In genomic region chr15:57752840-57753239, GRCh38 we compare ENCODE assay signal across 20 cellular contexts. TPM values are rescaled to one million over a fixed set of nuclear protein-coding genes. Genes with fewer than 3 reads are reported as not detected.
DNase-seq lines count a peak whose midpoint lies in the region; ATAC-seq and TF ChIP-seq lines count a peak whose summit lies in the region.
"Had no signal": no experiment of that assay in that cellular context is flagged by ENCODE, and none has a peak within 500 bp of the region (broad histone marks: within the 10 kb centered on the region; RNA-seq: fewer than 3 reads in every experiment).

No MANE protein-coding gene starts in this region.

- H3K27me3 ChIP-seq in heart left ventricle (no peaks in the 10 kb centered on the region), fibroblast of lung (ENCODE audit: control insufficient read depth, insufficient read depth, low read length) (no peaks in the 10 kb centered on the region), psoas muscle (ENCODE audit: insufficient read depth in 3 of 3, low read length in 2 of 3) (no peaks in the 10 kb centered on the region), vagina (no peaks in the 10 kb centered on the region)
- H3K27me3 ChIP-seq: BE2C had no signal

- WGBS in heart left ventricle, 4 donors: 83 to 91% (median 87%) methylated on average over 9 of the region's 9 CpGs
- 58 to 74% (median 61%) methylated on average over 9 of the region's 9 CpGs for WGBS in psoas muscle, 3 donors

- H3K4me3 ChIP-seq in heart left ventricle (peak overlapping the region in 3 of 12 donors; percentile 16 to 36 (median 24)), fibroblast of lung (replicated peaks in 1 of 4; ENCODE audit: control extremely low read depth in 1 of 4, insufficient read depth in 1 of 4, low read depth in 3 of 4, low read length in 4 of 4) (peak overlapping the region in 1 of 4 experiments; percentile 4), psoas muscle (no peak overlapping the region), vagina (peak overlapping the region in 1 of 2 donors; percentile 2)
- H3K4me3 ChIP-seq: A549, K562 had no signal

- H3K4me1 ChIP-seq in heart left ventricle: peaks cover 0 to 15% (median 0%) of the 10 kb centered on the region in 12 donors
- H3K4me1 ChIP-seq in fibroblast of lung (ENCODE audit: control insufficient read depth, extremely low read depth, insufficient read depth, low read length): no peaks in the 10 kb centered on the region
- no peaks in the 10 kb centered on the region for H3K4me1 ChIP-seq in psoas muscle
- no peaks in the 10 kb centered on the region for H3K4me1 ChIP-seq in vagina
- H3K4me1 ChIP-seq: A549 had no signal

- H3K9ac ChIP-seq in fibroblast of lung (ENCODE audit: insufficient read depth, low read length): no peak overlapping the region

- TF ChIP-seq CTCF in heart left ventricle (IDR thresholded peaks at IDR 0.05): no peak
- TF ChIP-seq CTCF in fibroblast of lung (conservative IDR thresholded peaks at IDR 0.05 in 1 of 2, IDR thresholded peaks at IDR 0.05 in 1 of 2; ENCODE audit: low read depth in 1 of 2, low read length in 2 of 2): no peak
- peak; percentile 0 for TF ChIP-seq CTCF in psoas muscle (IDR thresholded peaks at IDR 0.05)
- no peak for TF ChIP-seq CTCF in vagina (IDR thresholded peaks at IDR 0.05)

- H3K27ac ChIP-seq in heart left ventricle (peak overlapping the region in 3 of 12 donors; percentile 2 to 26 (median 5)), fibroblast of lung (ENCODE audit: insufficient read depth, low read length) (no peak overlapping the region), psoas muscle (no peak overlapping the region), vagina (peak overlapping the region; percentile 12)
- H3K27ac ChIP-seq: A549, RWPE1 had no signal

- intact Hi-C loops in left ventricle myocardium superior (cut with micrococcal nuclease): no loop called here
- intact Hi-C loops in heart left ventricle (cut with DNase I): loop anchor here in 9 of 10 donors (2.0 to 10.0 kb wide), 7 partner anchors 104 to 432 kb away; partner anchors contain the start of gene ALDH1A2 (in 8 of the 9)
- intact Hi-C loops in psoas muscle (cut with DNase I): loop anchor here in 1 of 2 donors (5.0 kb wide), 1 partner anchor 314 kb away; the partner anchor contains the start of gene ALDH1A2
- intact Hi-C loops in vagina (cut with DNase I): no loop called here

- no peaks in the 10 kb centered on the region for H3K79me2 ChIP-seq in fibroblast of lung (ENCODE audit: control insufficient read depth, insufficient read depth, low read length)

- H3K9me3 ChIP-seq in heart left ventricle (no peaks in the 10 kb centered on the region), fibroblast of lung (ENCODE audit: control insufficient read depth, insufficient read depth, low read depth, low read length) (no peaks in the 10 kb centered on the region), psoas muscle (no peaks in the 10 kb centered on the region), vagina (no peaks in the 10 kb centered on the region)
- H3K9me3 ChIP-seq: A549, BE2C had no signal

- H2AFZ ChIP-seq in fibroblast of lung (ENCODE audit: low read length): peak overlapping the region; percentile 38

- no peaks in the 10 kb centered on the region for H4K20me1 ChIP-seq in fibroblast of lung (ENCODE audit: control insufficient read depth, extremely low read depth, insufficient read depth, low read length)

- H3K36me3 ChIP-seq in heart left ventricle (no peaks in the 10 kb centered on the region), fibroblast of lung (ENCODE audit: control insufficient read depth, insufficient read depth, low read length) (no peaks in the 10 kb centered on the region), psoas muscle (ENCODE audit: insufficient read depth in 1 of 2, low read depth in 1 of 2) (no peaks in the 10 kb centered on the region), vagina (no peaks in the 10 kb centered on the region)
- H3K36me3 ChIP-seq: BE2C had no signal

- no peak for DNase-seq in left ventricle myocardium superior
- DNase-seq in heart left ventricle: no peak
- DNase-seq in fibroblast of lung (ENCODE audit: low read depth in 2 of 2): no peak
- DNase-seq in psoas muscle: no peak
- no peak for DNase-seq in vagina (ENCODE audit: extremely low spot score in 2 of 2)
- DNase-seq in GDM1 (lab: John Stamatoyannopoulos, UW): no peak
- DNase-seq in LoVo (ENCODE audit: low spot score): no peak
- no peak for DNase-seq in T-helper 9 cell
- DNase-seq: BE2C; DMS79; HFFc6; NCI-H1092 treated with DMSO at 0.1 percent for 48 hours; NCI-H1436 treated with DMSO at 0.1 percent for 48 hours; NCI-H1930; NK-92 treated with Interleukin-12 subunit alpha and Interleukin-12 subunit beta, amount 100 ng/mL, for 24 hours; SIG-M5 had no signal

- H3K4me2 ChIP-seq in fibroblast of lung (ENCODE audit: extremely low read depth, insufficient read depth, low read length): no peak overlapping the region
- H3K4me2 ChIP-seq: A549 had no signal

- ATAC-seq in left ventricle myocardium superior (peak; percentile 13), heart left ventricle (no peak), psoas muscle (no peak)
- ATAC-seq: HepG2 had no signal

- TF ChIP-seq POLR2A in heart left ventricle (IDR thresholded peaks at IDR 0.05) (no peak), vagina (IDR thresholded peaks at IDR 0.05) (no peak)

RNA-seq across cellular contexts. Expression of gene POLR2M, which starts 46.3 kb away (rescaled TPM):
- total RNA-seq in left ventricle myocardium superior (42.2 TPM), heart left ventricle (100 to 1,000 TPM in 1 of 9 donors, 10 to 100 TPM in 8; 23.6 to 243 (median 52.8) TPM), fibroblast of lung (287 and 595 TPM in 2 replicates), psoas muscle (100 to 1,000 TPM in 2 of 4 donors, 10 to 100 TPM in 2; 81.2 to 114 (median 94.2) TPM), vagina (204 TPM)
- polyA plus RNA-seq in heart left ventricle (100 to 1,000 TPM in 1 of 2 donors, 10 to 100 TPM in 1; 17.4 to 210 TPM), fibroblast of lung (64.0 and 70.8 TPM in 2 replicates), psoas muscle (100 to 1,000 TPM in 2 of 3 donors, 10 to 100 TPM in 1; 78.0 to 403 (median 131) TPM)
- 32.2 and 33.0 TPM in 2 replicates for polyA plus RNA-seq in fibroblast of lung (2012)
- 36.0 and 46.6 TPM in 2 replicates for polyA minus RNA-seq in fibroblast of lung (ENCODE audit: low replicate concordance)

Comparison
In these comparisons a context has a peak if more than half of its experiments do, and no peak if none do; other contexts are left out.
1. intact Hi-C loops: an anchor here in heart left ventricle (2.0 to 10.0 kb wide); none called in left ventricle myocardium superior and vagina.